20 cellular contexts compared by ENCODE assay signal in the genomic region with DNA sequence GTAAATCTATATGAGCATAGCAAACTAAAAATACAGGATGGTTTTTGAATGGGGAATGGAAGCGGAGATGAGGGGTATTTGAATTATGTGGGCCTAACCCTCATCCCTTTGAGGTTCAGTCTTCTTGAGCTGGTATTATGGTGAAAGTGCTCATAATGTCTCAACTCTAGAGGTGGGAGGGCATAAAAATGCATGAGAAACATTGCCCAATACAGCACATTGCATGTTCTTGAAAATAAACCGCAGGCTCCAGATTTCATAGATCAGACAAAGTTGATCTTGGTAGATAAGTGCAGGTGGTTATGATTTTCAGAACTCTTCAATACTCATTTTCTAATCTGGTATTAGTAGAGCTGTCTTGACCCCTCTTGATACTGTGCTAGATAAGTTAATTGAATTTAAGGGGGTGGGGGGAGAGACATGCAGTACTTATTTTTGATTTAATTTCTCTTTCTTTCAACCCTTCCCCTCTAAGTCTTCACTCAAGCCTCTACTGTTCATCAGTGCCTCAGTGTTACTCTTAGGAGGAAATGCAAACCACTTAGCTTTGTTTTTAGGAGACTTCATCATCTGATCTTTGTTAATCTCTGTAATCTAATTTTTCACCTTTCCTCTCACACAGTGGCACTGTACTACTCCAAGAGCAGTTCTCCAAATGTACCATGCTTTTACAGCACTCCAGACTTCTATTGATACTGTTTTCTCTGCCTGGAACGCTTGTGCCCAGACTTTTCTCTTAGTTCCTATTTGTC. TPM values are rescaled to one million over a fixed set of nuclear protein-coding genes. Genes with fewer than 3 reads are reported as not detected.
DNase-seq lines count a peak whose midpoint lies in the region; ATAC-seq and TF ChIP-seq lines count a peak whose summit lies in the region.
"Had no signal": no experiment of that assay in that cellular context is flagged by ENCODE, and none has a peak within 500 bp of the region (broad histone marks: within the 10 kb centered on the region; RNA-seq: fewer than 3 reads in every experiment).

No MANE protein-coding gene starts in this region.

- 95 to 99% methylated on average over 3 of the region's 3 CpGs for WGBS in testis, 2 donors

- no TSS peak for BruUV-seq in Caco-2 (replicated peaks; lab: Mats Ljungman, UMichigan)

- peak overlapping the region; percentile 20 for H3K27ac Mint-ChIP-seq in activated CD4-positive, alpha-beta T cell treated with anti-CD3 and anti-CD28 coated beads for 36 hours
- H3K27ac Mint-ChIP-seq in activated T-helper 17 cell treated with anti-CD3 and anti-CD28 coated beads, Interleukin-2, amount 50 U/mL, for 72 hours: peak overlapping the region; percentile 78
- peak overlapping the region; percentile 80 for H3K27ac Mint-ChIP-seq in glutamatergic neuron (ENCODE audit: unreplicated experiment)
- no peak overlapping the region for H3K27ac Mint-ChIP-seq in Caco-2 (ENCODE audit: unreplicated experiment)

- peaks cover 97% of the 10 kb centered on the region for H3K36me3 ChIP-seq in DND-41 (ENCODE audit: insufficient read depth, low read length)
- H3K36me3 ChIP-seq in Caco-2 (ENCODE audit: control insufficient read depth, insufficient read depth, low read length): peaks cover 2% of the 10 kb centered on the region
- no peaks in the 10 kb centered on the region for H3K36me3 ChIP-seq in testis (ENCODE audit: low read depth, missing control alignments)
- peaks cover 96% of the 10 kb centered on the region for H3K36me3 ChIP-seq in WERI-Rb-1

- peaks cover 73% of the 10 kb centered on the region for H3K79me2 ChIP-seq in DND-41 (ENCODE audit: insufficient read depth, low read length)

- DNase-seq in activated CD4-positive, alpha-beta T cell treated with anti-CD3 and anti-CD28 coated beads for 36 hours: no peak
- no peak for DNase-seq in activated CD4-positive, alpha-beta T cell treated with anti-CD3 and anti-CD28 coated beads for 1 hour
- DNase-seq in DND-41 (no peak), glutamatergic neuron (no peak), Caco-2 (no peak), testis (no peak), WERI-Rb-1 (no peak)
- DNase-seq: amygdala; C1 segment of cervical spinal cord; central memory CD4-positive, alpha-beta T cell; DMS53; H7; NCI-H1417; NCI-H69; SHP77; stimulated activated CD4-positive, alpha-beta T cell treated with anti-CD3 and anti-CD28 coated beads, Interleukin-12 subunit alpha, Interleukin-12 subunit beta, amount 100 ng/mL, for 4 hours had no signal

- H3K9me3 Mint-ChIP-seq in activated CD4-positive, alpha-beta T cell treated with anti-CD3 and anti-CD28 coated beads for 36 hours (ENCODE audit: low read depth): no peaks in the 10 kb centered on the region
- H3K9me3 Mint-ChIP-seq in activated T-helper 17 cell treated with anti-CD3 and anti-CD28 coated beads, Interleukin-2, amount 50 U/mL, for 72 hours: no peaks in the 10 kb centered on the region
- peaks cover 8% of the 10 kb centered on the region for H3K9me3 Mint-ChIP-seq in glutamatergic neuron (ENCODE audit: unreplicated experiment)
- no peaks in the 10 kb centered on the region for H3K9me3 Mint-ChIP-seq in Caco-2 (ENCODE audit: unreplicated experiment)
- H3K9me3 Mint-ChIP-seq: neural crest cell had no signal

- peak; percentile 39 for ATAC-seq in activated CD4-positive, alpha-beta T cell treated with anti-CD3 and anti-CD28 coated beads for 36 hours
- 0 out of 3 replicates have a peak, but pooled peaks have one; percentile 6 for ATAC-seq in DND-41 (ENCODE audit: insufficient read depth, low read depth)
- ATAC-seq in activated T-helper 17 cell treated with anti-CD3 and anti-CD28 coated beads, Interleukin-2, amount 50 U/mL, for 72 hours (replicated peaks): no peak

- TF ChIP-seq POLR2A in testis (IDR thresholded peaks at IDR 0.05): no peak

- H3K4me3 ChIP-seq in DND-41 (ENCODE audit: low read depth in 1 of 2, low read length in 2 of 2) (no peak overlapping the region), Caco-2 (ENCODE audit: low read depth, low read length) (no peak overlapping the region), testis (no peak overlapping the region), WERI-Rb-1 (ENCODE audit: low read depth, low read length) (no peak overlapping the region)
- H3K4me3 ChIP-seq: A549, thoracic aorta had no signal

- H3K9me3 ChIP-seq in DND-41 (ENCODE audit: insufficient read depth, low read length, severe bottlenecking) (no peaks in the 10 kb centered on the region), Caco-2 (no peaks in the 10 kb centered on the region), testis (no peaks in the 10 kb centered on the region), WERI-Rb-1 (ENCODE audit: severe bottlenecking) (no peaks in the 10 kb centered on the region)
- H3K9me3 ChIP-seq: A549, thoracic aorta had no signal

- TF ChIP-seq CTCF in DND-41 (IDR thresholded peaks at IDR 0.05; ENCODE audit: borderline replicate concordance, extremely low read depth, low read length, poor library complexity, severe bottlenecking) (no peak), glutamatergic neuron (IDR thresholded peaks at IDR 0.05; ENCODE audit: partially characterized antibody, unreplicated experiment) (no peak), Caco-2 (IDR thresholded peaks at IDR 0.05; ENCODE audit: insufficient read depth in 1 of 2, low read depth in 1 of 2, low read length in 1 of 2, severe bottlenecking in 1 of 2, unreplicated experiment in 1 of 2) (no peak), testis (IDR thresholded peaks at IDR 0.05) (no peak), WERI-Rb-1 (IDR thresholded peaks at IDR 0.05; ENCODE audit: low read depth, low read length) (no peak)

- H3K36me3 Mint-ChIP-seq in activated CD4-positive, alpha-beta T cell treated with anti-CD3 and anti-CD28 coated beads for 36 hours (ENCODE audit: low read depth): peaks cover 79% of the 10 kb centered on the region
- peaks cover 32% of the 10 kb centered on the region for H3K36me3 Mint-ChIP-seq in activated T-helper 17 cell treated with anti-CD3 and anti-CD28 coated beads, Interleukin-2, amount 50 U/mL, for 72 hours (ENCODE audit: low read depth)
- H3K36me3 Mint-ChIP-seq in glutamatergic neuron (ENCODE audit: unreplicated experiment): peaks cover 4% of the 10 kb centered on the region
- peaks cover 93% of the 10 kb centered on the region for H3K36me3 Mint-ChIP-seq in Caco-2 (ENCODE audit: insufficient read depth, unreplicated experiment)

- H3K27me3 Mint-ChIP-seq in activated CD4-positive, alpha-beta T cell treated with anti-CD3 and anti-CD28 coated beads for 36 hours: no peaks in the 10 kb centered on the region
- H3K27me3 Mint-ChIP-seq in activated T-helper 17 cell treated with anti-CD3 and anti-CD28 coated beads, Interleukin-2, amount 50 U/mL, for 72 hours: no peaks in the 10 kb centered on the region
- H3K27me3 Mint-ChIP-seq in glutamatergic neuron (ENCODE audit: unreplicated experiment) (no peaks in the 10 kb centered on the region), Caco-2 (ENCODE audit: insufficient read depth, unreplicated experiment) (no peaks in the 10 kb centered on the region)

- no peak overlapping the region for H2AFZ ChIP-seq in DND-41 (ENCODE audit: low read depth, low read length)

- CTCF ChIA-PET in activated CD4-positive, alpha-beta T cell treated with anti-CD3 and anti-CD28 coated beads for 36 hours (lab: Charles Lee): interaction anchor here (1.0 to 3.2 kb wide), 4 partner anchors 10 to 67 kb away, joined by 3 to 17 read pairs (median 4); no protein-coding TSS in a partner anchor
- CTCF ChIA-PET in Caco-2 (lab: Charles Lee): interaction anchor here (0.8 kb wide), 1 partner anchor 68 kb away, joined by 4 read pairs; no protein-coding TSS in a partner anchor

- no peaks in the 10 kb centered on the region for H3K27me3 ChIP-seq in DND-41 (ENCODE audit: insufficient read depth, low read length, poor library complexity)
- no peaks in the 10 kb centered on the region for H3K27me3 ChIP-seq in Caco-2 (replicated peaks; ENCODE audit: control insufficient read depth, insufficient read depth, low read length)
- no peaks in the 10 kb centered on the region for H3K27me3 ChIP-seq in testis
- no peaks in the 10 kb centered on the region for H3K27me3 ChIP-seq in WERI-Rb-1 (ENCODE audit: insufficient read depth, low read depth, severe bottlenecking)

- H3K4me1 ChIP-seq in DND-41 (ENCODE audit: insufficient read depth, low read length) (no peaks in the 10 kb centered on the region), Caco-2 (no peaks in the 10 kb centered on the region), testis (no peaks in the 10 kb centered on the region)
- H3K4me1 ChIP-seq: A549 had no signal

- peaks cover 20% of the 10 kb centered on the region; the same call in 1 of the 2 replicates for H4K20me1 ChIP-seq in DND-41 (ENCODE audit: insufficient read depth, low read length)

- no peak overlapping the region for H3K4me2 ChIP-seq in DND-41 (ENCODE audit: insufficient read depth, low read length)
- H3K4me2 ChIP-seq: A549 had no signal

- POLR2A ChIA-PET in activated CD4-positive, alpha-beta T cell treated with anti-CD3 and anti-CD28 coated beads for 36 hours (lab: Charles Lee): interaction anchor here (0.7 kb wide), 1 partner anchor 282 kb away, joined by 3 read pairs; no protein-coding TSS in a partner anchor
- POLR2A ChIA-PET in Caco-2 (lab: Charles Lee): interaction anchor here (0.6 kb wide), 1 partner anchor 18 kb away, joined by 3 read pairs; no protein-coding TSS in a partner anchor

- no peak overlapping the region for H3K9ac ChIP-seq in DND-41 (ENCODE audit: low read depth, low read length)

- H3K4me3 Mint-ChIP-seq in activated CD4-positive, alpha-beta T cell treated with anti-CD3 and anti-CD28 coated beads for 36 hours: no peak overlapping the region
- peak overlapping the region; percentile 11 for H3K4me3 Mint-ChIP-seq in activated T-helper 17 cell treated with anti-CD3 and anti-CD28 coated beads, Interleukin-2, amount 50 U/mL, for 72 hours
- H3K4me3 Mint-ChIP-seq in glutamatergic neuron (ENCODE audit: unreplicated experiment): no peak overlapping the region
- H3K4me3 Mint-ChIP-seq in Caco-2 (ENCODE audit: unreplicated experiment): no peak overlapping the region
- H3K4me3 Mint-ChIP-seq: neural crest cell had no signal

- intact Hi-C loops in activated CD4-positive, alpha-beta T cell treated with anti-CD3 and anti-CD28 coated beads for 36 hours (cut with DNase I, micrococcal nuclease): no loop called here
- intact Hi-C loops in Caco-2 (cut with micrococcal nuclease; ENCODE audit: unreplicated experiment) (no loop called here), testis (cut with DNase I; ENCODE audit: low total_unique reads) (no loop called here)

- peaks cover 72% of the 10 kb centered on the region for H3K4me1 Mint-ChIP-seq in activated CD4-positive, alpha-beta T cell treated with anti-CD3 and anti-CD28 coated beads for 36 hours
- peaks cover 44% of the 10 kb centered on the region for H3K4me1 Mint-ChIP-seq in activated T-helper 17 cell treated with anti-CD3 and anti-CD28 coated beads, Interleukin-2, amount 50 U/mL, for 72 hours
- H3K4me1 Mint-ChIP-seq in glutamatergic neuron (ENCODE audit: low read depth, unreplicated experiment) (peaks cover 20% of the 10 kb centered on the region), Caco-2 (ENCODE audit: low read depth, unreplicated experiment) (peaks cover 5% of the 10 kb centered on the region)

- H3K27ac ChIP-seq in DND-41 (ENCODE audit: low read length) (no peak overlapping the region), testis (no peak overlapping the region), WERI-Rb-1 (no peak overlapping the region)
- H3K27ac ChIP-seq: A549, thoracic aorta had no signal

RNA-seq across cellular contexts. Expression of gene XRCC5, which starts 22.2 kb away (rescaled TPM):
- 100 to 1,000 TPM; 395 to 536 TPM for total RNA-seq in activated CD4-positive, alpha-beta T cell treated with anti-CD3 and anti-CD28 coated beads for 36 hours
- total RNA-seq in activated T-helper 17 cell treated with anti-CD3 and anti-CD28 coated beads, Interleukin-2, amount 50 U/mL, for 72 hours: 100 to 1,000 TPM; 391 to 617 TPM
- total RNA-seq in glutamatergic neuron (ENCODE audit: unreplicated experiment) (254 TPM), Caco-2 (2022) (319 and 333 TPM in 2 replicates), testis (100 to 1,000 TPM; 132 to 133 TPM)
- polyA plus RNA-seq in testis (ENCODE audit: insufficient read depth, low read depth, low replicate concordance): 145 TPM

RNA-seq across cellular contexts. Expression of gene TMEM169, which starts 49.6 kb away (rescaled TPM):
- total RNA-seq in activated CD4-positive, alpha-beta T cell treated with anti-CD3 and anti-CD28 coated beads for 36 hours: 1 to 10 TPM; 1.6 to 1.8 TPM
- 1 to 10 TPM; 1.4 to 1.5 TPM for total RNA-seq in activated T-helper 17 cell treated with anti-CD3 and anti-CD28 coated beads, Interleukin-2, amount 50 U/mL, for 72 hours
- total RNA-seq in glutamatergic neuron (ENCODE audit: unreplicated experiment) (166 TPM), Caco-2 (2022) (1.1 and 1.3 TPM in 2 replicates), testis (under 1 TPM; 0.31 to 0.37 TPM)
- 1.0 TPM for polyA plus RNA-seq in testis (ENCODE audit: insufficient read depth, low read depth, low replicate concordance)
- total RNA-seq: thoracic aorta had no signal

RNA-seq across cellular contexts. Expression of gene PECR, which starts 49.7 kb away (rescaled TPM):
- total RNA-seq in activated CD4-positive, alpha-beta T cell treated with anti-CD3 and anti-CD28 coated beads for 36 hours: 10 to 100 TPM; 17.0 to 20.8 TPM
- 10 to 100 TPM; 27.7 to 27.8 TPM for total RNA-seq in activated T-helper 17 cell treated with anti-CD3 and anti-CD28 coated beads, Interleukin-2, amount 50 U/mL, for 72 hours
- total RNA-seq in glutamatergic neuron (ENCODE audit: unreplicated experiment) (33.0 TPM), Caco-2 (2022) (29.1 and 42.0 TPM in 2 replicates), testis (1 to 10 TPM; 3.0 to 4.0 TPM)
- 3.0 TPM for polyA plus RNA-seq in testis (ENCODE audit: insufficient read depth, low read depth, low replicate concordance)

Comparison
In these comparisons a context has a peak if more than half of its experiments do, and no peak if none do; other contexts are left out.
1. RNA of gene TMEM169, which starts 49.6 kb away (total RNA-seq): 166 TPM in glutamatergic neuron (single experiment); 1.6 to 1.8 TPM in activated CD4-positive, alpha-beta T cell treated with anti-CD3 and anti-CD28 coated beads for 36 hours, 1.4 to 1.5 TPM in activated T-helper 17 cell treated with anti-CD3 and anti-CD28 coated beads, Interleukin-2, amount 50 U/mL, for 72 hours, 1.1 to 1.3 TPM in Caco-2 and 0.31 to 0.37 TPM in testis; every median in the first group is over 10 times any median in the second.